29 cellular contexts compared by ENCODE assay signal in genomic region chr10:107059872-107060271, GRCh38.
"Had no signal": no experiment of that assay in that cellular context is flagged by ENCODE, and none has a peak within 500 bp of the region (broad histone marks: within the 10 kb centered on the region; RNA-seq: fewer than 3 reads in every experiment).

No MANE protein-coding gene starts in this region.

- H3K27ac Mint-ChIP-seq: activated CD4-positive, alpha-beta memory T cell treated with anti-CD3 and anti-CD28 coated beads, Interleukin-2, amount 10 ng/mL, durations not matched to agents 7 days and 5 days; activated CD4-positive, alpha-beta T cell treated with anti-CD3 and anti-CD28 coated beads, Interleukin-2, amount 10 ng/mL, durations not matched to agents 7 days and 5 days; activated naive CD4-positive, alpha-beta T cell treated with anti-CD3 and anti-CD28 coated beads, Interleukin-2, amount 10 ng/mL, durations not matched to agents 7 days and 5 days; activated naive CD4-positive, alpha-beta T cell treated with anti-CD3 and anti-CD28 coated beads, Interleukin-2, amount 50 U/mL, for 72 hours; activated naive CD8-positive, alpha-beta T cell treated with anti-CD3 and anti-CD28 coated beads, Interleukin-2, amount 10 ng/mL, durations not matched to agents 7 days and 5 days; activated T-cell treated with anti-CD3 and anti-CD28 coated beads, Interleukin-2, amount 50 U/mL, for 24 hours; activated T-cell treated with anti-CD3 and anti-CD28 coated beads, Interleukin-2, amount 50 U/mL, for 72 hours; effector memory CD8-positive, alpha-beta T cell; WTC11 had no signal

- H3K9me3 ChIP-seq: ascending aorta, esophagus muscularis mucosa, gastrocnemius medialis, heart left ventricle had no signal

- H3K27me3 Mint-ChIP-seq: activated CD4-positive, alpha-beta memory T cell treated with anti-CD3 and anti-CD28 coated beads, Interleukin-2, amount 10 ng/mL, durations not matched to agents 7 days and 5 days; activated CD4-positive, alpha-beta T cell treated with anti-CD3 and anti-CD28 coated beads, Interleukin-2, amount 10 ng/mL, durations not matched to agents 7 days and 5 days; activated naive CD4-positive, alpha-beta T cell treated with anti-CD3 and anti-CD28 coated beads, Interleukin-2, amount 10 ng/mL, durations not matched to agents 7 days and 5 days; activated naive CD8-positive, alpha-beta T cell treated with anti-CD3 and anti-CD28 coated beads, Interleukin-2, amount 10 ng/mL, durations not matched to agents 7 days and 5 days; activated T-cell treated with anti-CD3 and anti-CD28 coated beads, Interleukin-2, amount 50 U/mL, for 24 hours; effector memory CD8-positive, alpha-beta T cell had no signal

- H3K36me3 ChIP-seq: ascending aorta, brain microvascular endothelial cell, esophagus muscularis mucosa, gastrocnemius medialis, heart left ventricle had no signal

- H3K27me3 ChIP-seq: ascending aorta, brain microvascular endothelial cell, esophagus muscularis mucosa, foreskin keratinocyte, gastrocnemius medialis had no signal

- H3K9me3 Mint-ChIP-seq: activated CD4-positive, alpha-beta memory T cell treated with anti-CD3 and anti-CD28 coated beads, Interleukin-2, amount 10 ng/mL, durations not matched to agents 7 days and 5 days; activated CD4-positive, alpha-beta T cell treated with anti-CD3 and anti-CD28 coated beads, Interleukin-2, amount 10 ng/mL, durations not matched to agents 7 days and 5 days; WTC11 had no signal

- H3K4me1 Mint-ChIP-seq: activated CD4-positive, alpha-beta memory T cell treated with anti-CD3 and anti-CD28 coated beads, Interleukin-2, amount 10 ng/mL, durations not matched to agents 7 days and 5 days; activated CD4-positive, alpha-beta T cell treated with anti-CD3 and anti-CD28 coated beads, Interleukin-2, amount 10 ng/mL, durations not matched to agents 7 days and 5 days; activated naive CD4-positive, alpha-beta T cell treated with anti-CD3 and anti-CD28 coated beads, Interleukin-2, amount 10 ng/mL, durations not matched to agents 7 days and 5 days; activated naive CD8-positive, alpha-beta T cell treated with anti-CD3 and anti-CD28 coated beads, Interleukin-2, amount 10 ng/mL, durations not matched to agents 7 days and 5 days had no signal

- H3K27ac ChIP-seq: ascending aorta, brain microvascular endothelial cell, esophagus muscularis mucosa, foreskin keratinocyte, gastrocnemius medialis, heart left ventricle, VCaP had no signal

- H3K4me1 ChIP-seq: ascending aorta, esophagus muscularis mucosa, foreskin keratinocyte, gastrocnemius medialis, heart left ventricle had no signal

- H3K4me3 ChIP-seq: ascending aorta, esophagus muscularis mucosa, gastrocnemius medialis, heart left ventricle had no signal

- H3K36me3 Mint-ChIP-seq: activated naive CD4-positive, alpha-beta T cell treated with anti-CD3 and anti-CD28 coated beads, Interleukin-2, amount 10 ng/mL, durations not matched to agents 7 days and 5 days; activated naive CD4-positive, alpha-beta T cell treated with anti-CD3 and anti-CD28 coated beads, Interleukin-2, amount 50 U/mL, for 72 hours; activated naive CD8-positive, alpha-beta T cell treated with anti-CD3 and anti-CD28 coated beads, Interleukin-2, amount 10 ng/mL, durations not matched to agents 7 days and 5 days; WTC11 had no signal

- ATAC-seq: activated naive CD4-positive, alpha-beta T cell treated with anti-CD3 and anti-CD28 coated beads, Interleukin-2, amount 50 U/mL, for 72 hours; activated T-cell treated with anti-CD3 and anti-CD28 coated beads, Interleukin-2, amount 50 U/mL, for 72 hours; effector memory CD8-positive, alpha-beta T cell; foreskin keratinocyte; gastrocnemius medialis; heart left ventricle; WTC11 had no signal

- H3K4me3 Mint-ChIP-seq: activated CD4-positive, alpha-beta memory T cell treated with anti-CD3 and anti-CD28 coated beads, Interleukin-2, amount 10 ng/mL, durations not matched to agents 7 days and 5 days; activated CD4-positive, alpha-beta T cell treated with anti-CD3 and anti-CD28 coated beads, Interleukin-2, amount 10 ng/mL, durations not matched to agents 7 days and 5 days; activated naive CD4-positive, alpha-beta T cell treated with anti-CD3 and anti-CD28 coated beads, Interleukin-2, amount 10 ng/mL, durations not matched to agents 7 days and 5 days; activated naive CD8-positive, alpha-beta T cell treated with anti-CD3 and anti-CD28 coated beads, Interleukin-2, amount 10 ng/mL, durations not matched to agents 7 days and 5 days; activated T-cell treated with anti-CD3 and anti-CD28 coated beads, Interleukin-2, amount 50 U/mL, for 24 hours; activated T-cell treated with anti-CD3 and anti-CD28 coated beads, Interleukin-2, amount 50 U/mL, for 72 hours; effector memory CD8-positive, alpha-beta T cell; WTC11 had no signal

- DNase-seq: activated CD4-positive, alpha-beta memory T cell treated with anti-CD3 and anti-CD28 coated beads, Interleukin-2, amount 10 ng/mL, durations not matched to agents 7 days and 5 days; activated CD4-positive, alpha-beta T cell treated with anti-CD3 and anti-CD28 coated beads for 1 hour; activated CD4-positive, alpha-beta T cell treated with anti-CD3 and anti-CD28 coated beads for 4 hours; activated CD4-positive, alpha-beta T cell treated with anti-CD3 and anti-CD28 coated beads, Interleukin-2, amount 10 ng/mL, durations not matched to agents 7 days and 5 days; activated CD4-positive, alpha-beta T cell treated with anti-CD3 and anti-CD28 coated beads, Interleukin-2, amount 50 U/mL, for 4 hours; activated CD8-positive, alpha-beta memory T cell treated with anti-CD3 and anti-CD28 coated beads, Interleukin-2, amount 50 U/mL, for 48 hours; activated gamma-delta T cell; activated naive CD4-positive, alpha-beta T cell; activated naive CD4-positive, alpha-beta T cell treated with anti-CD3 and anti-CD28 coated beads, Interleukin-2, amount 10 ng/mL, durations not matched to agents 7 days and 5 days; activated naive CD8-positive, alpha-beta T cell treated with anti-CD3 and anti-CD28 coated beads, Interleukin-2, amount 10 ng/mL, durations not matched to agents 7 days and 5 days; activated T-cell treated with anti-CD3 and anti-CD28 coated beads for 4 hours; activated T-cell treated with anti-CD3 and anti-CD28 coated beads, Interleukin-2, amount 50 U/mL, for 24 hours; activated T-cell treated with anti-CD3 and anti-CD28 coated beads, Interleukin-2, amount 50 U/mL, for 72 hours; brain microvascular endothelial cell; caudate nucleus; cortex of kidney; dermis blood vessel endothelial cell; effector CD4-positive, alpha-beta T cell; effector memory CD8-positive, alpha-beta T cell; foreskin keratinocyte; gastrocnemius medialis; glutamatergic neuron; heart left ventricle; T-helper 2 cell had no signal
